ENCODE assay signal across 19 cellular contexts in the genomic region with DNA sequence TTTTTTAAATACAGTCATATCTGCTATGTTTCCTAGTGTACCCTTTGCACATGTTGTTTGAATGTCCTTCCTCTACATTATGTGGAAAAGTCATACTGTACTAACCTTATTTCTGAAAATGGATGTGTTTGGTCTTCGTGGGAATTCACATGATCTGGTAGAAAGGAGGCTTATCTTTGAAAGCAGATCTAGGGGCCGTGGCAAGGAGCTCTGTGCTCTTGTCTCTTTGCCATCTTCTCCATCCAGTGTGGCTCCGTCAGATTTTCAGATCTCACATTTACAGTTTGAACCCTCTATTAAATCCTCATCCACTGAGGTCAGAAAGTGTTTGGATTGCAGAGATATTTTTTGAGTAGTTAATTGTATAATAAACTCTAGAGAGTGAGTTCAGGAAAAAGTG. TPM values are rescaled to one million over a fixed set of nuclear protein-coding genes. Genes with fewer than 3 reads are reported as not detected.
DNase-seq lines count a peak whose midpoint lies in the region; ATAC-seq, FAIRE-seq and TF ChIP-seq lines count a peak whose summit lies in the region.
"Had no signal": no experiment of that assay in that cellular context is flagged by ENCODE, and none has a peak within 500 bp of the region (broad histone marks: within the 10 kb centered on the region; RNA-seq: fewer than 3 reads in every experiment).

No MANE protein-coding gene starts in this region.

- DNase-seq in activated CD4-positive, alpha-beta T cell treated with anti-CD3 and anti-CD28 coated beads for 36 hours, result no peak
- DNase-seq in activated CD4-positive, alpha-beta T cell treated with anti-CD3 and anti-CD28 coated beads for 1 hour, result no peak
- no peak for DNase-seq in activated T-helper 1 cell treated with anti-CD3 and anti-CD28 coated beads, Interleukin-12 subunit alpha, Interleukin-12 subunit beta, Interleukin-2, Interleukin-4 antibody, amounts not matched to agents 30 ng/mL and 10 ng/mL and 1 ng/mL, durations not matched to agents 14 hours and 24 hours and 36 hours (ENCODE audit: low spot score)
- DNase-seq in keratinocyte (ENCODE audit: low read depth, low spot score) (no peak), NCI-H2107 (lab: John Stamatoyannopoulos, UW) (no peak)
- DNase-seq: central memory CD4-positive, alpha-beta T cell; DMS79; effector CD8-positive, alpha-beta T cell; kidney; NCI-H1694 treated with DMSO at 0.1 percent for 48 hours; stimulated activated naive CD4-positive, alpha-beta T cell treated with Interleukin-2 at 50 U/mL for 16 hours had no signal

- no peaks in the 10 kb centered on the region for H3K27me3 ChIP-seq in keratinocyte (ENCODE audit: control insufficient read depth, extremely low read depth, insufficient read depth, low read length)
- H3K27me3 ChIP-seq: BLaER1, neural progenitor cell had no signal

- POLR2A ChIA-PET in activated CD4-positive, alpha-beta T cell treated with anti-CD3 and anti-CD28 coated beads for 36 hours (lab: Charles Lee), result no interaction called here
- POLR2A ChIA-PET in HEK293 (lab: Yijun Ruan, JAX), result no interaction called here

- H3K4me1 Mint-ChIP-seq in activated CD4-positive, alpha-beta T cell treated with anti-CD3 and anti-CD28 coated beads for 36 hours, result peaks cover 73% of the 10 kb centered on the region
- H3K4me1 Mint-ChIP-seq in activated T-helper 1 cell treated with anti-CD3 and anti-CD28 coated beads, Interleukin-12 subunit alpha, Interleukin-12 subunit beta, Interleukin-2, Interleukin-4 antibody, amounts not matched to agents 30 ng/mL and 10 ng/mL and 1 ng/mL, durations not matched to agents 14 hours and 24 hours and 36 hours (ENCODE audit: low read depth), result peaks cover 42% of the 10 kb centered on the region

- peak; percentile 26 for FAIRE-seq in keratinocyte (lab: Jason Lieb, UNC)
- FAIRE-seq: HTR-8/SVneo had no signal

- intact Hi-C loops in activated CD4-positive, alpha-beta T cell treated with anti-CD3 and anti-CD28 coated beads for 36 hours (cut with DNase I, micrococcal nuclease), result no loop called here
- intact Hi-C loops in activated T-helper 1 cell treated with anti-CD3 and anti-CD28 coated beads, Interleukin-12 subunit alpha, Interleukin-12 subunit beta, Interleukin-2, Interleukin-4 antibody, amounts not matched to agents 30 ng/mL and 10 ng/mL and 1 ng/mL, durations not matched to agents 14 hours and 24 hours and 36 hours (cut with micrococcal nuclease), result no loop called here

- peak overlapping the region; percentile 26 for H3K4me3 Mint-ChIP-seq in activated CD4-positive, alpha-beta T cell treated with anti-CD3 and anti-CD28 coated beads for 36 hours
- H3K4me3 Mint-ChIP-seq in activated T-helper 1 cell treated with anti-CD3 and anti-CD28 coated beads, Interleukin-12 subunit alpha, Interleukin-12 subunit beta, Interleukin-2, Interleukin-4 antibody, amounts not matched to agents 30 ng/mL and 10 ng/mL and 1 ng/mL, durations not matched to agents 14 hours and 24 hours and 36 hours, result peak overlapping the region; percentile 38
- H3K4me3 Mint-ChIP-seq: memory B cell, neural progenitor cell had no signal

- H3K9me3 ChIP-seq in HEK293 (ENCODE audit: control insufficient read depth, insufficient read depth, low read depth, low read length) (no peaks in the 10 kb centered on the region), keratinocyte (ENCODE audit: control insufficient read depth, low read depth, low read length) (no peaks in the 10 kb centered on the region)
- H3K9me3 ChIP-seq: BLaER1 had no signal

- peak overlapping the region; percentile 13 for H3K4me2 ChIP-seq in keratinocyte (ENCODE audit: control insufficient read depth, extremely low read depth, insufficient read depth, low read depth, low read length)
- H3K4me2 ChIP-seq: BLaER1, neural progenitor cell had no signal

- H2AFZ ChIP-seq in keratinocyte (ENCODE audit: control insufficient read depth, low read length), result no peak overlapping the region
- H2AFZ ChIP-seq: neural progenitor cell had no signal

- H3K36me3 Mint-ChIP-seq in activated CD4-positive, alpha-beta T cell treated with anti-CD3 and anti-CD28 coated beads for 36 hours (ENCODE audit: low read depth), result peaks cover 1% of the 10 kb centered on the region
- H3K36me3 Mint-ChIP-seq in activated T-helper 1 cell treated with anti-CD3 and anti-CD28 coated beads, Interleukin-12 subunit alpha, Interleukin-12 subunit beta, Interleukin-2, Interleukin-4 antibody, amounts not matched to agents 30 ng/mL and 10 ng/mL and 1 ng/mL, durations not matched to agents 14 hours and 24 hours and 36 hours (ENCODE audit: low read depth), result peaks cover 12% of the 10 kb centered on the region

- no peaks in the 10 kb centered on the region for H3K9me3 Mint-ChIP-seq in activated CD4-positive, alpha-beta T cell treated with anti-CD3 and anti-CD28 coated beads for 36 hours (ENCODE audit: low read depth)
- H3K9me3 Mint-ChIP-seq in activated T-helper 1 cell treated with anti-CD3 and anti-CD28 coated beads, Interleukin-12 subunit alpha, Interleukin-12 subunit beta, Interleukin-2, Interleukin-4 antibody, amounts not matched to agents 30 ng/mL and 10 ng/mL and 1 ng/mL, durations not matched to agents 14 hours and 24 hours and 36 hours, result no peaks in the 10 kb centered on the region
- H3K9me3 Mint-ChIP-seq: memory B cell had no signal

- H3K4me1 ChIP-seq in HEK293 (ENCODE audit: control insufficient read depth, insufficient read depth, low read length), result peaks cover 34% of the 10 kb centered on the region
- peaks cover 7% of the 10 kb centered on the region for H3K4me1 ChIP-seq in keratinocyte (ENCODE audit: control insufficient read depth, extremely low read depth, insufficient read depth, low read length)
- H3K4me1 ChIP-seq: BLaER1 had no signal

- H3K27ac ChIP-seq in HEK293 (ENCODE audit: extremely low read depth, low read depth, low read length), result no peak overlapping the region
- H3K27ac ChIP-seq in keratinocyte (ENCODE audit: control insufficient read depth, insufficient read depth, low read length), result no peak overlapping the region
- H3K27ac ChIP-seq: BLaER1, neural progenitor cell had no signal

- ATAC-seq in activated CD4-positive, alpha-beta T cell treated with anti-CD3 and anti-CD28 coated beads for 36 hours, result peak; percentile 26
- ATAC-seq in SK-N-SH treated with all-trans-retinoic acid at 6 μM for 48 hours (no peak), HG03378 (IDR thresholded peaks at IDR 0.05; ENCODE audit: unreplicated experiment) (no peak)
- ATAC-seq: activated CD4-positive, CD25-positive, alpha-beta regulatory T cell treated with anti-CD3 and anti-CD28 coated beads, Interleukin-2, amount 50 U/mL, for 24 hours had no signal

- dilution Hi-C loops in keratinocyte (cut with MboI; ENCODE audit: extremely low pct_ligation_motif_present, low sequenced_read_pairs), result no loop called here

- H3K36me3 ChIP-seq in HEK293 (ENCODE audit: control insufficient read depth in 2 of 2, insufficient read depth in 1 of 2, low read length in 2 of 2) (no peaks in the 10 kb centered on the region), keratinocyte (ENCODE audit: control insufficient read depth in 2 of 2, extremely low read depth in 1 of 2, insufficient read depth in 2 of 2, low read length in 2 of 2) (no peaks in the 10 kb centered on the region)

- TF ChIP-seq CTCF in HEK293 (tag by site-specific recombination; IDR thresholded peaks at IDR 0.05) (no peak), keratinocyte (optimal IDR thresholded peaks at IDR 0.05 in 1 of 3, IDR thresholded peaks at IDR 0.05 in 1 of 3, conservative IDR thresholded peaks at IDR 0.05 in 1 of 3; ENCODE audit: extremely low read depth in 1 of 3, insufficient read depth in 2 of 3, low read length in 3 of 3) (no peak)

- no peaks in the 10 kb centered on the region for H3K27me3 Mint-ChIP-seq in activated CD4-positive, alpha-beta T cell treated with anti-CD3 and anti-CD28 coated beads for 36 hours
- H3K27me3 Mint-ChIP-seq in activated T-helper 1 cell treated with anti-CD3 and anti-CD28 coated beads, Interleukin-12 subunit alpha, Interleukin-12 subunit beta, Interleukin-2, Interleukin-4 antibody, amounts not matched to agents 30 ng/mL and 10 ng/mL and 1 ng/mL, durations not matched to agents 14 hours and 24 hours and 36 hours (ENCODE audit: insufficient read depth), result no peaks in the 10 kb centered on the region
- H3K27me3 Mint-ChIP-seq: memory B cell had no signal

- peaks cover 61% of the 10 kb centered on the region for H3K79me2 ChIP-seq in keratinocyte (ENCODE audit: control insufficient read depth, insufficient read depth, low read length)

- H3K4me3 ChIP-seq in HEK293 (ENCODE audit: low read depth, low read length), result no peak overlapping the region
- no peak overlapping the region for H3K4me3 ChIP-seq in keratinocyte (ENCODE audit: control insufficient read depth in 2 of 3, extremely low read depth in 1 of 3, insufficient read depth in 2 of 3, low read depth in 1 of 3, low read length in 3 of 3)
- H3K4me3 ChIP-seq: BLaER1, neural progenitor cell had no signal

- H3K27ac Mint-ChIP-seq in activated CD4-positive, alpha-beta T cell treated with anti-CD3 and anti-CD28 coated beads for 36 hours, result peak overlapping the region; percentile 27
- no peak overlapping the region for H3K27ac Mint-ChIP-seq in activated T-helper 1 cell treated with anti-CD3 and anti-CD28 coated beads, Interleukin-12 subunit alpha, Interleukin-12 subunit beta, Interleukin-2, Interleukin-4 antibody, amounts not matched to agents 30 ng/mL and 10 ng/mL and 1 ng/mL, durations not matched to agents 14 hours and 24 hours and 36 hours
- H3K27ac Mint-ChIP-seq: memory B cell, neural progenitor cell had no signal

- no peak overlapping the region for H3K9ac ChIP-seq in keratinocyte (ENCODE audit: control insufficient read depth, extremely low read depth, insufficient read depth, low read length)
- H3K9ac ChIP-seq: BLaER1, neural progenitor cell had no signal

- CTCF ChIA-PET in activated CD4-positive, alpha-beta T cell treated with anti-CD3 and anti-CD28 coated beads for 36 hours (lab: Charles Lee), result no interaction called here
- CTCF ChIA-PET in HEK293 (lab: Yijun Ruan, JAX), result interaction anchor here (0.6 kb wide), 2 partner anchors 29 to 689 kb away, joined by 3 to 5 read pairs; no protein-coding TSS in a partner anchor

- peaks cover 10% of the 10 kb centered on the region for H4K20me1 ChIP-seq in keratinocyte (ENCODE audit: control insufficient read depth, extremely low read depth, insufficient read depth, low read length)

- no peaks in the 10 kb centered on the region for H3K9me1 ChIP-seq in keratinocyte (ENCODE audit: control insufficient read depth, extremely low read depth, insufficient read depth, low read length)

RNA-seq across cellular contexts. Expression of a gene that starts 32.9 kb away (rescaled TPM):
- 10 to 100 TPM; 30.1 to 36.2 TPM for total RNA-seq in activated CD4-positive, alpha-beta T cell treated with anti-CD3 and anti-CD28 coated beads for 36 hours
- total RNA-seq in activated T-helper 1 cell treated with anti-CD3 and anti-CD28 coated beads, Interleukin-12 subunit alpha, Interleukin-12 subunit beta, Interleukin-2, Interleukin-4 antibody, amounts not matched to agents 30 ng/mL and 10 ng/mL and 1 ng/mL, durations not matched to agents 14 hours and 24 hours and 36 hours, result 33.3 and 34.7 TPM in 2 replicates
- polyA plus RNA-seq in keratinocyte, result 27.7 to 37.3 TPM (median 28.7 TPM) in 3 replicates
- 107 TPM for polyA plus RNA-seq in keratinocyte (2011; ENCODE audit: low read depth)
- polyA plus RNA-seq in keratinocyte (2011; cell fraction: cytosol; rRNA removed), result 20.5 and 41.7 TPM in 2 replicates
- polyA plus RNA-seq in keratinocyte (2011; cell fraction: nucleus; rRNA removed), result 25.1 and 27.6 TPM in 2 replicates
- 23.8 and 24.2 TPM in 2 replicates for polyA plus RNA-seq in keratinocyte (2012; ENCODE audit: low replicate concordance)
- 9.7 to 56.5 TPM (median 36.9 TPM) in 3 replicates for polyA minus RNA-seq in keratinocyte
- 28.8 TPM for polyA minus RNA-seq in keratinocyte (2011; cell fraction: cytosol; rRNA and poly(A)+ RNA removed)
- 24.4 and 44.0 TPM in 2 replicates for polyA minus RNA-seq in keratinocyte (2011; cell fraction: nucleus; rRNA and poly(A)+ RNA removed)

RNA-seq across cellular contexts. Expression of a gene that starts 56.3 kb away (rescaled TPM):
- 1 to 10 TPM; 7.3 to 7.4 TPM for total RNA-seq in activated CD4-positive, alpha-beta T cell treated with anti-CD3 and anti-CD28 coated beads for 36 hours
- 7.7 and 11.0 TPM in 2 replicates for total RNA-seq in activated T-helper 1 cell treated with anti-CD3 and anti-CD28 coated beads, Interleukin-12 subunit alpha, Interleukin-12 subunit beta, Interleukin-2, Interleukin-4 antibody, amounts not matched to agents 30 ng/mL and 10 ng/mL and 1 ng/mL, durations not matched to agents 14 hours and 24 hours and 36 hours
- polyA plus RNA-seq in keratinocyte, result 6.3 to 8.4 TPM (median 7.7 TPM) in 3 replicates
- polyA plus RNA-seq in keratinocyte (2011; ENCODE audit: low read depth), result 3.3 TPM
- 3.4 and 5.6 TPM in 2 replicates for polyA plus RNA-seq in keratinocyte (2011; cell fraction: cytosol; rRNA removed)
- 13.7 TPM in 2 replicates for polyA plus RNA-seq in keratinocyte (2011; cell fraction: nucleus; rRNA removed)
- polyA plus RNA-seq in keratinocyte (2012; ENCODE audit: low replicate concordance), result 4.7 and 6.9 TPM in 2 replicates
- 3.6 to 6.8 TPM (median 6.5 TPM) in 3 replicates for polyA minus RNA-seq in keratinocyte
- 4.2 TPM for polyA minus RNA-seq in keratinocyte (2011; cell fraction: cytosol; rRNA and poly(A)+ RNA removed)
- polyA minus RNA-seq in keratinocyte (2011; cell fraction: nucleus; rRNA and poly(A)+ RNA removed), result 5.3 and 9.8 TPM in 2 replicates
